ENCODE assay signal across 8 cellular contexts in the genomic region with DNA sequence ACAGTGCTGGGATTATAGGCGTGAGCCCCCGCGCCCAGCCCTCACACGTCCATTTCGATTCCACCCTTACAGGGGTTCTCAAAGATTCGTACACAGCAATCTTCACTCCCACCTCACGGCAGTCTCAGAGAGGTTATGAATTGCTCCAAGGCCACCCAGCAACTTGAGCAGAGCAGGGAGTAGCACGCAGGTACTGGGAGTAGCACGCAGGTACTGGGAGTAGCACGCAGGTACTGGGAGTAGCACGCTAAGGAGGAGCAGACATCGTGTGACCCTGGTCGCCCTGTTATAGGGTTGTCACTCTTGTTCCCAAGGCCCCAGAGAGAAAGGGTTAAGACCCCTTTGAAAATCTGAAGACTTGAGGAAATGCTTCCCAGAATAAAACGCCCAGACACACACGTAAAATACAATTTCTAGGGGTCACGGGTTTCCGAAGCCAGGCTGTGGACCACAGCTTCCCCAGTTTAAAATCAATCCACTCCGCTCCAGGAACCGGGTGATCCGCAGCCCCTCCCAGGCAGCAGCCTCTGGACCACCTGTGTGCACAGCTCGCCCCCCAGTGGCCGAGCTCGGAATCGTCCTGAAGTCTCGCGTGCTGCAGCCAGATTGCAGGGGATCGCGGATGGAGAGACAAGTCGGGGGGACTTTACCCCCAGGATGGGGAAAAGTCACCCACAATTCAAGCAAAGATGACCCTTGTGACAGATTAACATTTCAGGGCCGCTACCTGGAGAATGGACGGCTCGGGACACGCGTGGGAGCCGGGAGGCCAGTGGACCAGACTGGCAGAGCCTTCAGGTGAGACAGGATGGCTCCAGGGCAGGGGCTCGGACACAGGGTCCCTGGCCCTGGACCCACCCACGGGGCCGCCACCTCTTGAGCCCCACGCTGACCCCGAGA.
DNase-seq lines count a peak whose midpoint lies in the region; ATAC-seq and TF ChIP-seq lines count a peak whose summit lies in the region.

No MANE protein-coding gene starts in this region.

- peaks cover 13 to 20% of the 10 kb centered on the region in 2 donors for H3K4me1 Mint-ChIP-seq in natural killer cell
- peaks cover 37 to 64% of the 10 kb centered on the region in 2 donors for H3K4me1 Mint-ChIP-seq in stimulated activated naive B cell treated with anti-CD40 and anti-IgM and Interleukin-4, amounts not matched to agents 10 μg/mL and 1 μg/mL and 100 μg/mL, for 72 hours

- H3K27me3 ChIP-seq in OCI-LY3 (ENCODE audit: low read depth, low read length) (peaks cover 25% of the 10 kb centered on the region), esophagus muscularis mucosa (no peaks in the 10 kb centered on the region)

- peak overlapping the region; percentile 52; the same call in 1 of the 2 replicates for H3K9ac ChIP-seq in OCI-LY3 (ENCODE audit: low read length)

- no peak for TF ChIP-seq EP300 in esophagus muscularis mucosa (IDR thresholded peaks at IDR 0.05)

- H4K20me1 ChIP-seq in OCI-LY3 (ENCODE audit: insufficient read depth, low read length): no peaks in the 10 kb centered on the region

- intact Hi-C loops in esophagus muscularis mucosa (cut with DNase I) (loop anchor here (5.0 kb wide), 4 partner anchors 424 to 734 kb away; no protein-coding TSS in a partner anchor), natural killer cell (cut with micrococcal nuclease) (loop anchor here (1.0 kb wide), 1 partner anchor 735 kb away; no protein-coding TSS in a partner anchor)

- peak; percentile 39 for DNase-seq in COR-L47 (lab: John Stamatoyannopoulos, UW)
- DNase-seq in HuH-7.5 (ENCODE audit: low spot score): peak; percentile 78
- peak; percentile 79 for DNase-seq in activated T-cell treated with anti-CD3 and anti-CD28 coated beads for 4 hours
- DNase-seq in esophagus muscularis mucosa (ENCODE audit: extremely low spot score): peak; percentile 95
- DNase-seq in natural killer cell: peak; percentile 79
- DNase-seq in stimulated activated naive B cell treated with anti-CD40 and anti-IgM and Interleukin-4, amounts not matched to agents 10 μg/mL and 1 μg/mL and 100 μg/mL, for 72 hours: peak; percentile 73

- peak overlapping the region; percentile 65 for H3K4me3 ChIP-seq in OCI-LY3 (ENCODE audit: low read length)
- no peak overlapping the region for H3K4me3 ChIP-seq in esophagus muscularis mucosa

- WGBS in esophagus muscularis mucosa: 41% methylated on average over 18 of the region's 40 CpGs

- no peaks in the 10 kb centered on the region for H3K79me2 ChIP-seq in OCI-LY3 (ENCODE audit: low read length)

- no peaks in the 10 kb centered on the region for H3K36me3 Mint-ChIP-seq in natural killer cell
- peaks cover 4 to 16% of the 10 kb centered on the region in 2 donors for H3K36me3 Mint-ChIP-seq in stimulated activated naive B cell treated with anti-CD40 and anti-IgM and Interleukin-4, amounts not matched to agents 10 μg/mL and 1 μg/mL and 100 μg/mL, for 72 hours

- H3K4me3 Mint-ChIP-seq in natural killer cell: no peak overlapping the region
- H3K4me3 Mint-ChIP-seq in stimulated activated naive B cell treated with anti-CD40 and anti-IgM and Interleukin-4, amounts not matched to agents 10 μg/mL and 1 μg/mL and 100 μg/mL, for 72 hours: peak overlapping the region; percentile 40 to 45

- H2AFZ ChIP-seq in OCI-LY3 (ENCODE audit: low read depth, low read length): peak overlapping the region; percentile 55; the same call in 1 of the 2 replicates

- no peak overlapping the region for H3K27ac Mint-ChIP-seq in natural killer cell
- H3K27ac Mint-ChIP-seq in stimulated activated naive B cell treated with anti-CD40 and anti-IgM and Interleukin-4, amounts not matched to agents 10 μg/mL and 1 μg/mL and 100 μg/mL, for 72 hours: peak overlapping the region; percentile 31

- H3K4me1 ChIP-seq in OCI-LY3 (ENCODE audit: low read length) (peaks cover 76% of the 10 kb centered on the region), esophagus muscularis mucosa (peaks cover 13 to 36% (median 24%) of the 10 kb centered on the region in 4 donors)

- H3K27ac ChIP-seq in OCI-LY3 (ENCODE audit: low read length) (no peak overlapping the region), esophagus muscularis mucosa (replicated peaks in 1 of 4) (no peak overlapping the region)

- no peaks in the 10 kb centered on the region for H3K9me3 Mint-ChIP-seq in natural killer cell
- peaks cover 4% of the 10 kb centered on the region in 2 donors for H3K9me3 Mint-ChIP-seq in stimulated activated naive B cell treated with anti-CD40 and anti-IgM and Interleukin-4, amounts not matched to agents 10 μg/mL and 1 μg/mL and 100 μg/mL, for 72 hours

- H3K9me3 ChIP-seq in OCI-LY3 (ENCODE audit: insufficient read depth, low read length) (no peaks in the 10 kb centered on the region), esophagus muscularis mucosa (no peaks in the 10 kb centered on the region)

- H3K27me3 Mint-ChIP-seq in natural killer cell (ENCODE audit: low read depth in 2 of 2): peaks cover 35% of the 10 kb centered on the region in 2 donors
- peaks cover 7 to 12% of the 10 kb centered on the region in 2 donors for H3K27me3 Mint-ChIP-seq in stimulated activated naive B cell treated with anti-CD40 and anti-IgM and Interleukin-4, amounts not matched to agents 10 μg/mL and 1 μg/mL and 100 μg/mL, for 72 hours

- ATAC-seq in natural killer cell (peak; percentile 66 to 76 (median 73)), GM21367 (IDR thresholded peaks at IDR 0.05; ENCODE audit: unreplicated experiment) (no peak)
- ATAC-seq in stimulated activated naive B cell treated with anti-CD40 and anti-IgM and Interleukin-4, amounts not matched to agents 10 μg/mL and 1 μg/mL and 100 μg/mL, for 72 hours (replicated peaks): no peak

- TF ChIP-seq CTCF in OCI-LY3 (IDR thresholded peaks at IDR 0.05; ENCODE audit: low read depth, low read length): peak; percentile 95
- peak; percentile 96 to 99 (median 97) for TF ChIP-seq CTCF in esophagus muscularis mucosa (IDR thresholded peaks at IDR 0.05)
- TF ChIP-seq CTCF in natural killer cell (IDR thresholded peaks at IDR 0.05): peak; percentile 97

- H3K4me2 ChIP-seq in OCI-LY3 (ENCODE audit: low read length): peak overlapping the region; percentile 79

- TF ChIP-seq POLR2A in esophagus muscularis mucosa (IDR thresholded peaks at IDR 0.05; ENCODE audit: low read depth): no peak

- no peaks in the 10 kb centered on the region for H3K36me3 ChIP-seq in OCI-LY3 (replicated peaks; ENCODE audit: low read depth, low read length)
- no peaks in the 10 kb centered on the region for H3K36me3 ChIP-seq in esophagus muscularis mucosa

Comparison
In these comparisons a context has a peak if more than half of its experiments do, and no peak if none do; other contexts are left out.
1. DNase-seq: peak in every context shown above with its lines; median percentile 95 in esophagus muscularis mucosa; 79 in activated T-cell treated with anti-CD3 and anti-CD28 coated beads for 4 hours; 79 in natural killer cell; 78 in HuH-7.5; 73 in stimulated activated naive B cell treated with anti-CD40 and anti-IgM and Interleukin-4, amounts not matched to agents 10 μg/mL and 1 μg/mL and 100 μg/mL, for 72 hours; 39 in COR-L47.
2. ATAC-seq: peak in natural killer cell (3 of 3); none in stimulated activated naive B cell treated with anti-CD40 and anti-IgM and Interleukin-4, amounts not matched to agents 10 μg/mL and 1 μg/mL and 100 μg/mL, for 72 hours (0 of 2) and GM21367 (single experiment).
3. Peak in every context shown above with its lines, with median percentiles within 50 percentile points of each other: CTCF ChIP-seq.